ENCODE assay signal across 1 cellular context in the genomic region with DNA sequence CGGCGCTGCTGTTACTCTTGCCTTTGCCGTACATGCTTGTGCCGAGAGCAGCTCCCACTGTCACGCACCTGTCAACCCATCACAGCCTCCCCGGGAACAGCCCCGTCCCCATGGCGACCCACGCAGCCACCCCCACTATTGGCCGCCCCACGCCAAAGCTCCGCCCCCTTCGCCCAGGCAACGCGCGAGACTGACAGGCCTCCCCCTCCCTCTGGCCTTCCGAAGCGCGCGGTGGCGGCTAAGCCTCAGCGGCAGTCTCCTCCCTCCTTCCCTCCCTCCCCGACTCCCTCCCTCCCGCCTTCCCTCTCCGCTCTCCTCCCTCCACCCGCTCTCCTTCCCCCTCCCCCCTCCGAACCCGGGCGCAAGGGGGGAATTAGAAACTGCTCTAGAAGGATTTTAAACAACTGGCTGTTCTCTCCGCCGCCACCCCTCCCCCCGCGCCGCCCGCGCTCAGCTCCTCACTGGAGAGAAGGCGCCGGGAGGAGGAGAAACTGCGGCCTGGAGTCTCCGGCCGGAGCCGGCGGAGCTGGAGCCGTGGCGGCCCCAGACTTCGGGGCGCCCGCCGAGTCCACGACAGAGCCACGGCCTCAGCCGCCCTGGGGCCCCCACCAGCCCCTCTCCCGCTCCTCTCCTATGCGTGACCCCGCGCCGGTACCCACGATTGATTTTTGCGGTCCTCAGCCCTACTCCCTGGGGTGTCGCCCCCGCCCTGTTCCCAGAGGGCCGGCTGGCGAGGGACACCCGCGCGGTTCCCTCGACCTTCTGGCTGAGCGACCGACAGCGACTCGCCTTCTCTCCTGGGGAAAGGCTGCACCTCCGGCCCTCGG.
A peak's percentile ranks its signal among the peaks of the same experiment; 100 is the strongest.
TF ChIP-seq lines count a peak whose summit lies in the region.

A gene (minus strand): TSS at position 89 of the 827 bp plus-strand sequence. CDS start 55 bp downstream, at position 34.

TF ChIP-seq in HEK293, 187 proteins besides CTCF, POLR2A, EP300 and RAD21 (continued from another document and continues in another):
- TF ChIP-seq, protein P1, sequence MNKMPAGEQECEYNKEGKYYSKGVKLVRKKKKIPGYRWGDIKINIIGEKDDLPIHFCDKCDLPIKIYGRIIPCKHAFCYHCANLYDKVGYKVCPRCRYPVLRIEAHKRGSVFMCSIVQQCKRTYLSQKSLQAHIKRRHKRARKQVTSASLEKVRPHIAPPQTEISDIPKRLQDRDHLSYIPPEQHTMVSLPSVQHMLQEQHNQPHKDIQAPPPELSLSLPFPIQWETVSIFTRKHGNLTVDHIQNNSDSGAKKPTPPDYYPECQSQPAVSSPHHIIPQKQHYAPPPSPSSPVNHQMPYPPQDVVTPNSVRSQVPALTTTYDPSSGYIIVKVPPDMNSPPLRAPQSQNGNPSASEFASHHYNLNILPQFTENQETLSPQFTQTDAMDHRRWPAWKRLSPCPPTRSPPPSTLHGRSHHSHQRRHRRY (tag by site-specific recombination; IDR thresholded peaks at IDR 0.05): no peak; the same call in 1 of the 2 replicates
- TF ChIP-seq GLI2 (tag by site-specific recombination; IDR thresholded peaks at IDR 0.05; ENCODE audit: borderline replicate concordance, low read depth) (peak; percentile 40; the same call in 1 of the 2 replicates), MEIS1 (CRISPR knock-in tag; IDR thresholded peaks at IDR 0.05; ENCODE audit: borderline replicate concordance) (no peak), ZNF600 (tag by site-specific recombination; IDR thresholded peaks at IDR 0.05) (no peak), ZNF114 (tag by site-specific recombination; IDR thresholded peaks at IDR 0.05) (no peak), YY2 (tag by site-specific recombination; IDR thresholded peaks at IDR 0.05) (peak; percentile 45; the same call in 1 of the 2 replicates), OSR2 (tag by site-specific recombination; IDR thresholded peaks at IDR 0.05) (peak; percentile 38; the same call in 1 of the 2 replicates), ZNF521 (tag by site-specific recombination; IDR thresholded peaks at IDR 0.05) (no peak), ZXDB (tag by site-specific recombination; IDR thresholded peaks at IDR 0.05) (peak; percentile 95), ZBTB17 (tag by site-specific recombination; IDR thresholded peaks at IDR 0.05) (peak; percentile 92), ZNF354C (tag by site-specific recombination; IDR thresholded peaks at IDR 0.05; ENCODE audit: borderline replicate concordance, low read depth) (no peak), ZNF133 (tag by site-specific recombination; IDR thresholded peaks at IDR 0.05) (no peak), ZNF561 (tag by site-specific recombination; IDR thresholded peaks at IDR 0.05; ENCODE audit: borderline replicate concordance) (peak; percentile 86; the same call in 1 of the 2 replicates), ZNF776 (tag by site-specific recombination; IDR thresholded peaks at IDR 0.05; ENCODE audit: borderline replicate concordance) (no peak), ZNF677 (tag by site-specific recombination; IDR thresholded peaks at IDR 0.05) (no peak), GLIS2 (tag by site-specific recombination; IDR thresholded peaks at IDR 0.05) (peak; percentile 94), ZNF549 (tag by site-specific recombination; IDR thresholded peaks at IDR 0.05) (no peak), ZNF548 (tag by site-specific recombination; IDR thresholded peaks at IDR 0.05) (no peak), ZNF423 (tag by site-specific recombination; IDR thresholded peaks at IDR 0.05) (peak; percentile 87), ZFP41 (tag by site-specific recombination; IDR thresholded peaks at IDR 0.05; ENCODE audit: borderline replicate concordance) (no peak), ZNF341 (tag by site-specific recombination; IDR thresholded peaks at IDR 0.05; ENCODE audit: low read depth) (peak; percentile 99), ZBTB48 (tag by site-specific recombination; IDR thresholded peaks at IDR 0.05) (peak; percentile 77), ZNF48 (tag by site-specific recombination; IDR thresholded peaks at IDR 0.05) (no peak), ZNF426 (tag by site-specific recombination; IDR thresholded peaks at IDR 0.05) (no peak), ZNF223 (tag by site-specific recombination; IDR thresholded peaks at IDR 0.05) (no peak), KLF16 (tag by site-specific recombination; IDR thresholded peaks at IDR 0.05) (no peak; the same call in none of the 2 replicates), MZF1 (tag by site-specific recombination; IDR thresholded peaks at IDR 0.05; ENCODE audit: borderline replicate concordance) (0 out of 2 replicates have a peak, but pooled peaks have one; percentile 54), WT1 (tag by site-specific recombination; IDR thresholded peaks at IDR 0.05) (peak; percentile 87), ZNF596 (tag by site-specific recombination; IDR thresholded peaks at IDR 0.05) (no peak; the same call in 1 of the 2 replicates), ZNF791 (tag by site-specific recombination; IDR thresholded peaks at IDR 0.05) (no peak), ZNF501 (tag by site-specific recombination; IDR thresholded peaks at IDR 0.05) (peak; percentile 97), ZNF266 (tag by site-specific recombination; IDR thresholded peaks at IDR 0.05; ENCODE audit: low read depth) (no peak), ZBTB1 (tag by site-specific recombination; IDR thresholded peaks at IDR 0.05) (no peak)
- TF ChIP-seq, protein P2, sequence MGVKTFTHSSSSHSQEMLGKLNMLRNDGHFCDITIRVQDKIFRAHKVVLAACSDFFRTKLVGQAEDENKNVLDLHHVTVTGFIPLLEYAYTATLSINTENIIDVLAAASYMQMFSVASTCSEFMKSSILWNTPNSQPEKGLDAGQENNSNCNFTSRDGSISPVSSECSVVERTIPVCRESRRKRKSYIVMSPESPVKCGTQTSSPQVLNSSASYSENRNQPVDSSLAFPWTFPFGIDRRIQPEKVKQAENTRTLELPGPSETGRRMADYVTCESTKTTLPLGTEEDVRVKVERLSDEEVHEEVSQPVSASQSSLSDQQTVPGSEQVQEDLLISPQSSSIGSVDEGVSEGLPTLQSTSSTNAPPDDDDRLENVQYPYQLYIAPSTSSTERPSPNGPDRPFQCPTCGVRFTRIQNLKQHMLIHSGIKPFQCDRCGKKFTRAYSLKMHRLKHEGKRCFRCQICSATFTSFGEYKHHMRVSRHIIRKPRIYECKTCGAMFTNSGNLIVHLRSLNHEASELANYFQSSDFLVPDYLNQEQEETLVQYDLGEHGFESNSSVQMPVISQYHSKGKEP (tag by site-specific recombination; IDR thresholded peaks at IDR 0.05): peak; percentile 89
- TF ChIP-seq, protein P3, sequence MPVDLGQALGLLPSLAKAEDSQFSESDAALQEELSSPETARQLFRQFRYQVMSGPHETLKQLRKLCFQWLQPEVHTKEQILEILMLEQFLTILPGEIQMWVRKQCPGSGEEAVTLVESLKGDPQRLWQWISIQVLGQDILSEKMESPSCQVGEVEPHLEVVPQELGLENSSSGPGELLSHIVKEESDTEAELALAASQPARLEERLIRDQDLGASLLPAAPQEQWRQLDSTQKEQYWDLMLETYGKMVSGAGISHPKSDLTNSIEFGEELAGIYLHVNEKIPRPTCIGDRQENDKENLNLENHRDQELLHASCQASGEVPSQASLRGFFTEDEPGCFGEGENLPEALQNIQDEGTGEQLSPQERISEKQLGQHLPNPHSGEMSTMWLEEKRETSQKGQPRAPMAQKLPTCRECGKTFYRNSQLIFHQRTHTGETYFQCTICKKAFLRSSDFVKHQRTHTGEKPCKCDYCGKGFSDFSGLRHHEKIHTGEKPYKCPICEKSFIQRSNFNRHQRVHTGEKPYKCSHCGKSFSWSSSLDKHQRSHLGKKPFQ (tag by site-specific recombination; IDR thresholded peaks at IDR 0.05): peak; percentile 36
- TF ChIP-seq, protein P4, sequence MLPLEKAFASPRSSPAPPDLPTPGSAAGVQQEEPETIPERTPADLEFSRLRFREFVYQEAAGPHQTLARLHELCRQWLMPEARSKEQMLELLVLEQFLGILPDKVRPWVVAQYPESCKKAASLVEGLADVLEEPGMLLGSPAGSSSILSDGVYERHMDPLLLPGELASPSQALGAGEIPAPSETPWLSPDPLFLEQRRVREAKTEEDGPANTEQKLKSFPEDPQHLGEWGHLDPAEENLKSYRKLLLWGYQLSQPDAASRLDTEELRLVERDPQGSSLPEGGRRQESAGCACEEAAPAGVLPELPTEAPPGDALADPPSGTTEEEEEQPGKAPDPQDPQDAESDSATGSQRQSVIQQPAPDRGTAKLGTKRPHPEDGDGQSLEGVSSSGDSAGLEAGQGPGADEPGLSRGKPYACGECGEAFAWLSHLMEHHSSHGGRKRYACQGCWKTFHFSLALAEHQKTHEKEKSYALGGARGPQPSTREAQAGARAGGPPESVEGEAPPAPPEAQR (tag by site-specific recombination; IDR thresholded peaks at IDR 0.05): peak; percentile 57; the same call in 1 of the 2 replicates
- TF ChIP-seq, protein P5, sequence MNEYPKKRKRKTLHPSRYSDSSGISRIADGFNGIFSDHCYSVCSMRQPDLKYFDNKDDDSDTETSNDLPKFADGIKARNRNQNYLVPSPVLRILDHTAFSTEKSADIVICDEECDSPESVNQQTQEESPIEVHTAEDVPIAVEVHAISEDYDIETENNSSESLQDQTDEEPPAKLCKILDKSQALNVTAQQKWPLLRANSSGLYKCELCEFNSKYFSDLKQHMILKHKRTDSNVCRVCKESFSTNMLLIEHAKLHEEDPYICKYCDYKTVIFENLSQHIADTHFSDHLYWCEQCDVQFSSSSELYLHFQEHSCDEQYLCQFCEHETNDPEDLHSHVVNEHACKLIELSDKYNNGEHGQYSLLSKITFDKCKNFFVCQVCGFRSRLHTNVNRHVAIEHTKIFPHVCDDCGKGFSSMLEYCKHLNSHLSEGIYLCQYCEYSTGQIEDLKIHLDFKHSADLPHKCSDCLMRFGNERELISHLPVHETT (tag by site-specific recombination; IDR thresholded peaks at IDR 0.05): peak; percentile 90
- TF ChIP-seq, protein P6, sequence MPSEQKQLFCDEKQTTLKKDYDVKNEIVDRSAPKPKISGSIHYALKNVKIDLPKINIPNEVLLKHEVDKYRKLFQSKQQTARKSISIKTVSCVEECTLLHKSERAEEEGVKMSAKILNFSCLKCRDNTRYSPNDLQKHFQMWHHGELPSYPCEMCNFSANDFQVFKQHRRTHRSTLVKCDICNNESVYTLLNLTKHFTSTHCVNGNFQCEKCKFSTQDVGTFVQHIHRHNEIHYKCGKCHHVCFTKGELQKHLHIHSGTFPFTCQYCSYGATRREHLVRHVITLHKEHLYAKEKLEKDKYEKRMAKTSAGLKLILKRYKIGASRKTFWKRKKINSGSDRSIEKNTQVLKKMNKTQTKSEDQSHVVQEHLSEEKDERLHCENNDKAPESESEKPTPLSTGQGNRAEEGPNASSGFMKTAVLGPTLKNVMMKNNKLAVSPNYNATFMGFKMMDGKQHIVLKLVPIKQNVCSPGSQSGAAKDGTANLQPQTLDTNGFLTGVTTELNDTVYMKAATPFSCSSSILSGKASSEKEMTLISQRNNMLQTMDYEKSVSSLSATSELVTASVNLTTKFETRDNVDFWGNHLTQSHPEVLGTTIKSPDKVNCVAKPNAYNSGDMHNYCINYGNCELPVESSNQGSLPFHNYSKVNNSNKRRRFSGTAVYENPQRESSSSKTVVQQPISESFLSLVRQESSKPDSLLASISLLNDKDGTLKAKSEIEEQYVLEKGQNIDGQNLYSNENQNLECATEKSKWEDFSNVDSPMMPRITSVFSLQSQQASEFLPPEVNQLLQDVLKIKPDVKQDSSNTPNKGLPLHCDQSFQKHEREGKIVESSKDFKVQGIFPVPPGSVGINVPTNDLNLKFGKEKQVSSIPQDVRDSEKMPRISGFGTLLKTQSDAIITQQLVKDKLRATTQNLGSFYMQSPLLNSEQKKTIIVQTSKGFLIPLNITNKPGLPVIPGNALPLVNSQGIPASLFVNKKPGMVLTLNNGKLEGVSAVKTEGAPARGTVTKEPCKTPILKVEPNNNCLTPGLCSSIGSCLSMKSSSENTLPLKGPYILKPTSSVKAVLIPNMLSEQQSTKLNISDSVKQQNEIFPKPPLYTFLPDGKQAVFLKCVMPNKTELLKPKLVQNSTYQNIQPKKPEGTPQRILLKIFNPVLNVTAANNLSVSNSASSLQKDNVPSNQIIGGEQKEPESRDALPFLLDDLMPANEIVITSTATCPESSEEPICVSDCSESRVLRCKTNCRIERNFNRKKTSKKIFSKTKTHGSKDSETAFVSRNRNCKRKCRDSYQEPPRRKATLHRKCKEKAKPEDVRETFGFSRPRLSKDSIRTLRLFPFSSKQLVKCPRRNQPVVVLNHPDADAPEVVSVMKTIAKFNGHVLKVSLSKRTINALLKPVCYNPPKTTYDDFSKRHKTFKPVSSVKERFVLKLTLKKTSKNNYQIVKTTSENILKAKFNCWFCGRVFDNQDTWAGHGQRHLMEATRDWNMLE (tag by site-specific recombination; conservative IDR thresholded peaks at IDR 0.05; ENCODE audit: low read depth): peak; percentile 41
- TF ChIP-seq, protein P7, sequence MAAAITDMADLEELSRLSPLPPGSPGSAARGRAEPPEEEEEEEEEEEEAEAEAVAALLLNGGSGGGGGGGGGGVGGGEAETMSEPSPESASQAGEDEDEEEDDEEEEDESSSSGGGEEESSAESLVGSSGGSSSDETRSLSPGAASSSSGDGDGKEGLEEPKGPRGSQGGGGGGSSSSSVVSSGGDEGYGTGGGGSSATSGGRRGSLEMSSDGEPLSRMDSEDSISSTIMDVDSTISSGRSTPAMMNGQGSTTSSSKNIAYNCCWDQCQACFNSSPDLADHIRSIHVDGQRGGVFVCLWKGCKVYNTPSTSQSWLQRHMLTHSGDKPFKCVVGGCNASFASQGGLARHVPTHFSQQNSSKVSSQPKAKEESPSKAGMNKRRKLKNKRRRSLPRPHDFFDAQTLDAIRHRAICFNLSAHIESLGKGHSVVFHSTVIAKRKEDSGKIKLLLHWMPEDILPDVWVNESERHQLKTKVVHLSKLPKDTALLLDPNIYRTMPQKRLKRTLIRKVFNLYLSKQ (tag by site-specific recombination; IDR thresholded peaks at IDR 0.05; ENCODE audit: borderline replicate concordance): 0 out of 2 replicates have a peak, but pooled peaks have one; percentile 58
- TF ChIP-seq, protein P8, sequence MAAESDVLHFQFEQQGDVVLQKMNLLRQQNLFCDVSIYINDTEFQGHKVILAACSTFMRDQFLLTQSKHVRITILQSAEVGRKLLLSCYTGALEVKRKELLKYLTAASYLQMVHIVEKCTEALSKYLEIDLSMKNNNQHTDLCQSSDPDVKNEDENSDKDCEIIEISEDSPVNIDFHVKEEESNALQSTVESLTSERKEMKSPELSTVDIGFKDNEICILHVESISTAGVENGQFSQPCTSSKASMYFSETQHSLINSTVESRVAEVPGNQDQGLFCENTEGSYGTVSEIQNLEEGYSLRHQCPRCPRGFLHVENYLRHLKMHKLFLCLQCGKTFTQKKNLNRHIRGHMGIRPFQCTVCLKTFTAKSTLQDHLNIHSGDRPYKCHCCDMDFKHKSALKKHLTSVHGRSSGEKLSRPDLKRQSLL (tag by site-specific recombination; IDR thresholded peaks at IDR 0.05): peak; percentile 94
- TF ChIP-seq, protein P9, sequence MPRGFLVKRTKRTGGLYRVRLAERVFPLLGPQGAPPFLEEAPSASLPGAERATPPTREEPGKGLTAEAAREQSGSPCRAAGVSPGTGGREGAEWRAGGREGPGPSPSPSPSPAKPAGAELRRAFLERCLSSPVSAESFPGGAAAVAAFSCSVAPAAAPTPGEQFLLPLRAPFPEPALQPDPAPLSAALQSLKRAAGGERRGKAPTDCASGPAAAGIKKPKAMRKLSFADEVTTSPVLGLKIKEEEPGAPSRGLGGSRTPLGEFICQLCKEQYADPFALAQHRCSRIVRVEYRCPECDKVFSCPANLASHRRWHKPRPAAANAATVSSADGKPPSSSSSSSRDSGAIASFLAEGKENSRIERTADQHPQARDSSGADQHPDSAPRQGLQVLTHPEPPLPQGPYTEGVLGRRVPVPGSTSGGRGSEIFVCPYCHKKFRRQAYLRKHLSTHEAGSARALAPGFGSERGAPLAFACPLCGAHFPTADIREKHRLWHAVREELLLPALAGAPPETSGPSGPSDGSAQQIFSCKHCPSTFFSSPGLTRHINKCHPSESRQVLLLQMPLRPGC (tag by site-specific recombination; IDR thresholded peaks at IDR 0.05): peak; percentile 89
